In genomic region chr9:5626727-5627634, GRCh38 we compare ENCODE assay signal across 8 cellular contexts. TPM values are rescaled to one million over a fixed set of nuclear protein-coding genes. Genes with fewer than 3 reads are reported as not detected.
DNase-seq lines count a peak whose midpoint lies in the region; ATAC-seq, FAIRE-seq and TF ChIP-seq lines count a peak whose summit lies in the region.

No MANE protein-coding gene starts in this region.

- H3K4me3 ChIP-seq in PC-3 (ENCODE audit: low read length), result peak overlapping the region; percentile 76
- peak overlapping the region; percentile 88 for H3K4me3 ChIP-seq in adipocyte (ENCODE audit: low read length)
- H3K4me3 ChIP-seq in right atrium auricular region, result no peak overlapping the region
- H3K4me3 ChIP-seq in small intestine (ENCODE audit: low read depth in 1 of 2, low read length in 2 of 2), result no peak overlapping the region
- H3K4me3 ChIP-seq in kidney (ENCODE audit: low read length in 2 of 2), result peak overlapping the region in 1 of 2 donors; percentile 23

- no peaks in the 10 kb centered on the region for H3F3A ChIP-seq in PC-3 (ENCODE audit: low read length, unreplicated experiment)

- H4K20me1 ChIP-seq in PC-3 (ENCODE audit: low read length), result no peaks in the 10 kb centered on the region

- intact Hi-C loops in PC-3 (cut with micrococcal nuclease), result no loop called here
- intact Hi-C loops in kidney (cut with DNase I), result no loop called here

- POLR2A ChIA-PET in PC-3 (lab: Charles Lee; ENCODE audit: unreplicated experiment), result interaction anchor here (0.6 kb wide), 1 partner anchor 12 kb away, joined by 20 read pairs; no protein-coding TSS in a partner anchor

- H3K27me3 ChIP-seq in PC-3 (ENCODE audit: low read length) (no peaks in the 10 kb centered on the region), adipocyte (replicated peaks; ENCODE audit: control insufficient read depth, insufficient read depth, low read length) (no peaks in the 10 kb centered on the region), right atrium auricular region (no peaks in the 10 kb centered on the region), small intestine (ENCODE audit: control insufficient read depth in 2 of 2, insufficient read depth in 2 of 2, low read length in 2 of 2) (no peaks in the 10 kb centered on the region)

- TF ChIP-seq CTCF in PC-3 (conservative IDR thresholded peaks at IDR 0.05; ENCODE audit: low read depth, low read length) (no peak), right atrium auricular region (IDR thresholded peaks at IDR 0.05) (no peak), kidney (IDR thresholded peaks at IDR 0.05; ENCODE audit: borderline replicate concordance, extremely low read depth, insufficient read depth) (no peak)

- H3K9me2 ChIP-seq in PC-3 (replicated peaks; ENCODE audit: low read length), result no peaks in the 10 kb centered on the region

- H3K9ac ChIP-seq in PC-3 (ENCODE audit: low read length) (peak overlapping the region; percentile 82; the same call in 1 of the 2 replicates), adipocyte (ENCODE audit: low read length) (peak overlapping the region; percentile 89), kidney (ENCODE audit: low read length in 2 of 2) (peak overlapping the region in 1 of 2 donors; percentile 37)

- H3K36me3 ChIP-seq in PC-3 (ENCODE audit: low read depth, low read length) (no peaks in the 10 kb centered on the region), adipocyte (ENCODE audit: control insufficient read depth, insufficient read depth, low read length, severe bottlenecking) (no peaks in the 10 kb centered on the region), right atrium auricular region (no peaks in the 10 kb centered on the region), small intestine (ENCODE audit: control insufficient read depth in 2 of 2, insufficient read depth in 2 of 2, low read length in 2 of 2) (no peaks in the 10 kb centered on the region), kidney (ENCODE audit: control insufficient read depth in 1 of 2, insufficient read depth in 2 of 2, low read length in 2 of 2) (no peaks in the 10 kb centered on the region)

- BruUV-seq in PC-3 (replicated peaks; lab: Mats Ljungman, UMichigan), result no TSS peak

- CTCF ChIA-PET in PC-3 (lab: Charles Lee), result no interaction called here

- H3K4me1 ChIP-seq in PC-3 (ENCODE audit: insufficient read depth, low read length) (peaks cover 30% of the 10 kb centered on the region), adipocyte (ENCODE audit: control insufficient read depth, insufficient read depth, low read length) (peaks cover 41% of the 10 kb centered on the region), right atrium auricular region (peaks cover 0 to 45% of the 10 kb centered on the region in 2 donors), small intestine (ENCODE audit: control insufficient read depth in 2 of 2, insufficient read depth in 1 of 2, low read depth in 1 of 2, low read length in 1 of 2) (peaks cover 0 to 4% of the 10 kb centered on the region in 2 donors), kidney (ENCODE audit: control insufficient read depth in 1 of 2, insufficient read depth in 1 of 2, low read depth in 1 of 2, low read length in 2 of 2) (peaks cover 2 to 12% of the 10 kb centered on the region in 2 donors)

- peak in 10 of 14 donors; percentile 3 to 54 (median 30) for DNase-seq in C1 segment of cervical spinal cord (lab: John Stamatoyannopoulos, UW)
- peak; percentile 36 for DNase-seq in PC-3
- peak; percentile 95 for DNase-seq in adipocyte (ENCODE audit: low read depth)
- DNase-seq in right atrium auricular region (ENCODE audit: low spot score), result peak; percentile 63
- DNase-seq in small intestine, result peak; percentile 51
- DNase-seq in kidney, result no peak

- peak overlapping the region; percentile 100 for H3K4me2 ChIP-seq in PC-3 (ENCODE audit: low read length)

- H3K79me2 ChIP-seq in PC-3 (ENCODE audit: low read length), result peaks cover 78% of the 10 kb centered on the region

- 40 to 54% (median 53%) methylated on average over 5 of the region's 5 CpGs for WGBS in small intestine, 3 donors

- no peak for FAIRE-seq in small intestine (lab: Jason Lieb, UNC)
- no peak for FAIRE-seq in kidney (lab: Jason Lieb, UNC)

- H3K27ac ChIP-seq in PC-3 (ENCODE audit: low read length) (no peak overlapping the region), right atrium auricular region (peak overlapping the region; percentile 95 to 97), small intestine (ENCODE audit: low read depth in 1 of 2, low read length in 1 of 2) (peak overlapping the region in 1 of 2 donors; percentile 100), kidney (ENCODE audit: low read depth in 2 of 2, low read length in 2 of 2) (peak overlapping the region in 1 of 2 donors; percentile 26)

- no peaks in the 10 kb centered on the region for H3K9me3 ChIP-seq in PC-3 (ENCODE audit: low read length)
- no peaks in the 10 kb centered on the region for H3K9me3 ChIP-seq in adipocyte (ENCODE audit: control insufficient read depth, low read length)
- H3K9me3 ChIP-seq in right atrium auricular region, result no peaks in the 10 kb centered on the region
- no peaks in the 10 kb centered on the region for H3K9me3 ChIP-seq in small intestine (ENCODE audit: control insufficient read depth, low read depth)
- H3K9me3 ChIP-seq in kidney (ENCODE audit: control insufficient read depth in 1 of 2, low read length in 2 of 2), result no peaks in the 10 kb centered on the region

- ATAC-seq in GM19035 (IDR thresholded peaks at IDR 0.05; ENCODE audit: unreplicated experiment) (peak; percentile 43), HG03139 (IDR thresholded peaks at IDR 0.05; ENCODE audit: unreplicated experiment) (peak; percentile 38), PC-3 (no peak)

- peak overlapping the region; percentile 87; the same call in 1 of the 2 replicates for H2AFZ ChIP-seq in PC-3 (ENCODE audit: low read length)

RNA-seq across cellular contexts. Expression of gene RIC1, which starts 1.9 kb away (rescaled TPM):
- total RNA-seq in PC-3 (2014; rRNA removed) (13.3 and 16.0 TPM in 2 replicates), right atrium auricular region (10 to 100 TPM; 12.2 to 18.1 TPM), kidney (21.1 TPM)
- polyA plus RNA-seq in small intestine (1 to 10 TPM; 3.9 to 7.6 (median 6.0) TPM), kidney (ENCODE audit: insufficient read depth, low read depth, low replicate concordance) (2.9 TPM)

Comparison
In these comparisons a context has a peak if more than half of its experiments do, and no peak if none do; other contexts are left out.
1. H3K4me3 ChIP-seq: peak in PC-3 (single experiment) and adipocyte (single experiment); none in right atrium auricular region (0 of 2) and small intestine (0 of 2).